In the genomic region with DNA sequence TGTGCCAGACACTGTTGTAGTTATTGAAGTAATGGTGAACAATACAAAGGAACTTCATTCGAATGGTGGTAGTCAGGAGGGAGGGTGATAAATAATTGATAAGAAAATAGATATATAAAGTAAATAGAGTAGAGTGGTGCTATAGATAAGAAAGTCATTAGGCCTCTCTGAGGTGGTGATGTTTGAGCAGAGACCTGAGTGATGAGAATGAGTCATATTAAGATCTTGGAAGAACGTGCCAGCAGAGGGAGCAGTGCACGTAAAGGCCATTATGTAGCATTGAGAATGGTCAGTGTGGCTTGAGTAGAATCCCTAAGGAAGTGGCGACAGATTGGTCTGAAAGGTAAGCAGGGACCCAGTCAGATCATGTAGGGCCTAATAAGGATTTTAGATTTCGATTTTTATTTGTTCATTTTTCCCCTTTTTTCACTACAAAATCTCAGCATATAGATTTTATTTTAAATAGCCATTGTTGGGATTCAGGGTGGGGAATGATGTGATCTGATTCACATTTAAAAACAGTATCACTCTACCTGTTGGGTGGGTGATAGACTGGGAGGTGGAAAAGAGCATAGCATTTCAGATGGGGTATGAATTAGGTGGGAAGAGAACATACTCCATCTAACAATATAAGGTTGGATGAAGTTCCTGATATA, we compare ENCODE assay signal across 8 cellular contexts. TPM values are rescaled to one million over a fixed set of nuclear protein-coding genes. Genes with fewer than 3 reads are reported as not detected.
DNase-seq lines count a peak whose midpoint lies in the region; ATAC-seq and TF ChIP-seq lines count a peak whose summit lies in the region.

No MANE protein-coding gene starts in this region.

- DNase-seq in DMS153 treated with DMSO at 0.1 percent for 48 hours (lab: John Stamatoyannopoulos, UW; ENCODE audit: unreplicated experiment) (peak; percentile 20), HT-29 (ENCODE audit: low spot score) (peak; percentile 95), SK-MEL-5 (ENCODE audit: low read depth, low spot score) (peak; percentile 72), neural crest cell (ENCODE audit: low read depth, low spot score) (peak; percentile 46), cortex of kidney (lab: John Stamatoyannopoulos, UW) (no peak)

- no peaks in the 10 kb centered on the region for H3K9me3 Mint-ChIP-seq in neural crest cell

- TF ChIP-seq CTCF in neural crest cell (conservative IDR thresholded peaks at IDR 0.05) = peak; percentile 79

- peaks cover 3% of the 10 kb centered on the region for H3K36me3 Mint-ChIP-seq in neural crest cell (ENCODE audit: low read depth)

- no peaks in the 10 kb centered on the region for H3K27me3 Mint-ChIP-seq in neural crest cell (ENCODE audit: low read depth)

- in situ Hi-C loops in SK-MEL-5 (cut with HindIII; ENCODE audit: low pct_unique_long_range_greater_than_20kb, low sequenced_read_pairs) = no loop called here

- H3K4me1 Mint-ChIP-seq in neural crest cell = no peaks in the 10 kb centered on the region

- no peak overlapping the region for H3K4me3 Mint-ChIP-seq in neural crest cell

- peak; percentile 83 for ATAC-seq in GM19328 (IDR thresholded peaks at IDR 0.05; ENCODE audit: unreplicated experiment)
- ATAC-seq in esophagus mucosa = peak; percentile 67
- ATAC-seq in GM19467 (IDR thresholded peaks at IDR 0.05; ENCODE audit: unreplicated experiment) = no peak

- no peak overlapping the region for H3K27ac Mint-ChIP-seq in neural crest cell (ENCODE audit: unreplicated experiment)

RNA-seq across cellular contexts. Expression of gene CCDC90B, which starts 44.7 kb away (rescaled TPM):
- 26.6 and 29.9 TPM in 2 replicates for total RNA-seq in HT-29 (2014; rRNA removed; shearing (Covaris generic))
- total RNA-seq in SK-MEL-5 (2014; rRNA removed; shearing (Covaris generic)) = 46.9 and 47.2 TPM in 2 replicates
- 26.1 and 27.5 TPM in 2 replicates for polyA plus RNA-seq in SK-MEL-5 (2015; cell fraction: cytosol; rRNA removed)
- polyA plus RNA-seq in SK-MEL-5 (2015; cell fraction: nucleus; rRNA removed) = 22.0 and 38.8 TPM in 2 replicates
- 20.5 TPM for total RNA-seq in esophagus mucosa
- 38.1 and 42.2 TPM in 2 replicates for total RNA-seq in neural crest cell

RNA-seq across cellular contexts. Expression of gene ANKRD42, which starts 47.9 kb away (rescaled TPM):
- 4.6 and 6.2 TPM in 2 replicates for total RNA-seq in HT-29 (2014; rRNA removed; shearing (Covaris generic))
- 2.6 and 2.8 TPM in 2 replicates for total RNA-seq in SK-MEL-5 (2014; rRNA removed; shearing (Covaris generic))
- 5.8 and 6.0 TPM in 2 replicates for polyA plus RNA-seq in SK-MEL-5 (2015; cell fraction: cytosol; rRNA removed)
- 5.6 and 8.5 TPM in 2 replicates for polyA plus RNA-seq in SK-MEL-5 (2015; cell fraction: nucleus; rRNA removed)
- total RNA-seq in esophagus mucosa = 5.1 TPM
- total RNA-seq in neural crest cell = 7.8 and 7.9 TPM in 2 replicates
